Comparison of ENCODE assay signal across 23 cellular contexts in genomic region chr10:117924820-117925219, GRCh38.
A peak's percentile ranks its signal among the peaks of the same experiment; 100 is the strongest.
DNase-seq lines count a peak whose midpoint lies in the region; ATAC-seq and TF ChIP-seq lines count a peak whose summit lies in the region.
"Had no signal": no experiment of that assay in that cellular context is flagged by ENCODE, and none has a peak within 500 bp of the region (broad histone marks: within the 10 kb centered on the region; RNA-seq: fewer than 3 reads in every experiment).

No MANE protein-coding gene starts in this region.

- no peak overlapping the region for H3K9ac ChIP-seq in H9 (ENCODE audit: extremely low read depth, insufficient read length, low read length)
- H3K9ac ChIP-seq in neuronal stem cell (ENCODE audit: low read depth, low read length, poor library complexity), result peak overlapping the region; percentile 81
- H3K9ac ChIP-seq: BLaER1 treated with 17β-estradiol and CSF1 and Interleukin-3, amounts not matched to agents 10 nM and 100 nM; GM23248 had no signal

- no peaks in the 10 kb centered on the region for H3K23me2 ChIP-seq in H9 (ENCODE audit: insufficient read length, low read depth, low read length, poor library complexity, severe bottlenecking)

- H2BK12ac ChIP-seq in H9 (ENCODE audit: insufficient read length, low read depth, low read length) (no peak overlapping the region), neuronal stem cell (ENCODE audit: low read length) (no peak overlapping the region)

- POLR2A ChIA-PET in WTC11 (lab: Charles Lee) (no interaction called here), RWPE1 (lab: Yijun Ruan, JAX; ENCODE audit: low non-redundant PET) (no interaction called here)

- no peak overlapping the region for H3K4me3 ChIP-seq in esophagus muscularis mucosa
- peak overlapping the region in 1 of 2 donors; percentile 70 for H3K4me3 ChIP-seq in neuronal stem cell (ENCODE audit: low read length in 2 of 2)
- H3K4me3 ChIP-seq: A549; BLaER1 treated with 17β-estradiol and CSF1 and Interleukin-3, amounts not matched to agents 10 nM and 100 nM; GM23248; HAP-1 had no signal

- H3K9me3 Mint-ChIP-seq in H9 (no peaks in the 10 kb centered on the region), WTC11 (peaks cover 5% of the 10 kb centered on the region)
- H3K9me3 Mint-ChIP-seq: CD4-positive, alpha-beta T cell had no signal

- CTCF ChIA-PET in WTC11 (lab: Charles Lee), result no interaction called here
- CTCF ChIA-PET in RWPE1 (lab: Yijun Ruan, JAX), result interaction anchor here (0.6 to 0.7 kb wide), 3 partner anchors 64 to 699 kb away, joined by 3 to 6 read pairs (median 4); no protein-coding TSS in a partner anchor

- TF ChIP-seq EP300 in esophagus muscularis mucosa (IDR thresholded peaks at IDR 0.05), result no peak

- H3K9me3 ChIP-seq in H9 (ENCODE audit: control insufficient read depth, low read depth, low read length) (no peaks in the 10 kb centered on the region), esophagus muscularis mucosa (no peaks in the 10 kb centered on the region), neuronal stem cell (replicated peaks in 1 of 2; ENCODE audit: control insufficient read depth in 2 of 2, insufficient read depth in 1 of 2, low read depth in 1 of 2, low read length in 2 of 2) (no peaks in the 10 kb centered on the region)
- H3K9me3 ChIP-seq: A549; BE2C; BLaER1 treated with 17β-estradiol and CSF1 and Interleukin-3, amounts not matched to agents 10 nM and 100 nM; HAP-1 had no signal

- H3K27me3 ChIP-seq in H9 (ENCODE audit: insufficient read depth, low read length) (no peaks in the 10 kb centered on the region), esophagus muscularis mucosa (peaks cover 0 to 13% (median 0%) of the 10 kb centered on the region in 4 donors), neuronal stem cell (ENCODE audit: control insufficient read depth in 3 of 3, insufficient read depth in 3 of 3, low read depth in 1 of 3, low read length in 3 of 3) (peaks cover 0 to 3% (median 3%) of the 10 kb centered on the region in 3 experiments)
- H3K27me3 ChIP-seq: BLaER1 treated with 17β-estradiol and CSF1 and Interleukin-3, amounts not matched to agents 10 nM and 100 nM had no signal

- H3K14ac ChIP-seq in H9 (ENCODE audit: insufficient read depth, low read length) (no peak overlapping the region), neuronal stem cell (ENCODE audit: low read length) (peak overlapping the region; percentile 22)

- H3K79me1 ChIP-seq in H9 (ENCODE audit: insufficient read depth, low read depth, low read length, poor library complexity, severe bottlenecking), result no peaks in the 10 kb centered on the region
- H3K79me1 ChIP-seq in neuronal stem cell (ENCODE audit: low read depth, low read length), result peaks cover 2% of the 10 kb centered on the region

- no CpG with 5 or more reads among the region's 8 CpGs for WGBS in H9 (ENCODE audit: extremely low coverage, insufficient read length, low lambda C conversion rate)
- 88% methylated on average over 8 of the region's 8 CpGs for WGBS in esophagus muscularis mucosa
- WGBS in neuronal stem cell (ENCODE audit: extremely low coverage in 2 of 2, insufficient read length in 2 of 2, insufficient replicate concordance in 1 of 2), 2 donors, result 100% methylated on average over 1 of the region's 8 CpGs; no CpG with 5 or more reads in 1 of the 2 donors

- DNase-seq in H9 (no peak), WTC11 (ENCODE audit: low spot score) (no peak), esophagus muscularis mucosa (ENCODE audit: extremely low spot score) (peak; percentile 62), neuronal stem cell (ENCODE audit: low spot score) (no peak), GM19240 (ENCODE audit: insufficient read length, low spot score) (no peak), RWPE1 (ENCODE audit: low spot score) (no peak)
- DNase-seq in stimulated activated CD4-positive, alpha-beta T cell treated with anti-CD3 and anti-CD28 coated beads, Interleukin-4, amount 100 ng/mL, for 24 hours, result no peak
- DNase-seq: 8988T; ACHN; AML-193; BE2C; Calu3; CD4-positive, alpha-beta T cell; COR-L47; DMS53; DMS79 treated with DMSO at 0.1 percent for 48 hours; GF-D8; GM23248 had no signal

- H4K5ac ChIP-seq in H9 (ENCODE audit: insufficient read length, low read depth, low read length), result no peak overlapping the region

- H3K4me1 ChIP-seq in H9 (ENCODE audit: insufficient read depth, low read length), result peaks cover 2% of the 10 kb centered on the region; the same call in 1 of the 2 replicates
- no peaks in the 10 kb centered on the region for H3K4me1 ChIP-seq in esophagus muscularis mucosa
- peaks cover 0 to 5% of the 10 kb centered on the region in 2 donors for H3K4me1 ChIP-seq in neuronal stem cell (ENCODE audit: control insufficient read depth in 2 of 2, insufficient read depth in 1 of 2, low read depth in 1 of 2, low read length in 2 of 2)
- H3K4me1 ChIP-seq: A549, BE2C had no signal

- peak overlapping the region; percentile 35 for H3K56ac ChIP-seq in H9 (ENCODE audit: insufficient read length, low read depth, low read length)

- H3K4me1 Mint-ChIP-seq in H9 (peaks cover 22 to 25% of the 10 kb centered on the region in 2 experiments), WTC11 (peaks cover 27% of the 10 kb centered on the region)

- H3K4me3 Mint-ChIP-seq in H9 (no peak overlapping the region), WTC11 (no peak overlapping the region)
- H3K4me3 Mint-ChIP-seq: CD14-positive monocyte; CD4-positive, alpha-beta T cell had no signal

- H2AFZ ChIP-seq in H9 (ENCODE audit: low read length) (no peak overlapping the region), neuronal stem cell (ENCODE audit: low read length) (no peak overlapping the region)
- H2AFZ ChIP-seq: GM23248 had no signal

- H3K4me2 ChIP-seq in H9 (ENCODE audit: insufficient read depth, insufficient read length, low read length) (no peak overlapping the region), neuronal stem cell (ENCODE audit: insufficient read depth, low read length, poor library complexity, severe bottlenecking) (no peak overlapping the region)
- H3K4me2 ChIP-seq: A549; BLaER1 treated with 17β-estradiol and CSF1 and Interleukin-3, amounts not matched to agents 10 nM and 100 nM had no signal

- peaks cover 3% of the 10 kb centered on the region for H4K20me1 ChIP-seq in H9 (ENCODE audit: control insufficient read depth, insufficient read depth, insufficient read length)
- H4K20me1 ChIP-seq: BLaER1 treated with 17β-estradiol and CSF1 and Interleukin-3, amounts not matched to agents 10 nM and 100 nM had no signal

- H3K4ac ChIP-seq in H9 (ENCODE audit: low read depth, low read length), result no peak overlapping the region
- H3K4ac ChIP-seq in neuronal stem cell (ENCODE audit: low read length), result no peak overlapping the region

- H3K27ac Mint-ChIP-seq in H9 (no peak overlapping the region), WTC11 (peak overlapping the region; percentile 66)
- H3K27ac Mint-ChIP-seq: CD14-positive monocyte; CD4-positive, alpha-beta T cell had no signal

- no peaks in the 10 kb centered on the region for H3K27me3 Mint-ChIP-seq in H9 (ENCODE audit: low read depth)
- no peaks in the 10 kb centered on the region for H3K27me3 Mint-ChIP-seq in WTC11 (ENCODE audit: low read depth)

- H4K8ac ChIP-seq in H9 (replicated peaks; ENCODE audit: insufficient read length, low read depth, low read length), result peak overlapping the region; percentile 95
- H4K8ac ChIP-seq in neuronal stem cell (ENCODE audit: low read depth, low read length), result peak overlapping the region; percentile 97

- no peak overlapping the region for H2BK20ac ChIP-seq in H9 (ENCODE audit: low read depth, low read length, poor library complexity, severe bottlenecking)

- peak overlapping the region; percentile 25 for H3K23ac ChIP-seq in H9 (ENCODE audit: insufficient read length, low read depth, low read length)
- H3K23ac ChIP-seq in neuronal stem cell (ENCODE audit: low read depth, low read length, poor library complexity), result peak overlapping the region; percentile 21

- H3K27ac ChIP-seq in H9 (ENCODE audit: insufficient read length, low read depth, low read length) (no peak overlapping the region), esophagus muscularis mucosa (replicated peaks in 1 of 4) (no peak overlapping the region), neuronal stem cell (replicated peaks; ENCODE audit: low read length) (no peak overlapping the region), RWPE1 (no peak overlapping the region)
- H3K27ac ChIP-seq: A549; BLaER1 treated with 17β-estradiol and CSF1 and Interleukin-3, amounts not matched to agents 10 nM and 100 nM; GM23248 had no signal

- H3K36me3 ChIP-seq in esophagus muscularis mucosa (no peaks in the 10 kb centered on the region), neuronal stem cell (replicated peaks in 1 of 2; ENCODE audit: control insufficient read depth in 2 of 2, insufficient read depth in 2 of 2, low read length in 2 of 2) (no peaks in the 10 kb centered on the region)
- H3K36me3 ChIP-seq: BE2C; BLaER1 treated with 17β-estradiol and CSF1 and Interleukin-3, amounts not matched to agents 10 nM and 100 nM; HAP-1 had no signal

- peak overlapping the region; percentile 11 for H3K18ac ChIP-seq in H9 (ENCODE audit: insufficient read length, low read depth, low read length)
- peak overlapping the region; percentile 6 for H3K18ac ChIP-seq in neuronal stem cell (ENCODE audit: low read length)

- H3K36me3 Mint-ChIP-seq in H9 (ENCODE audit: insufficient read depth in 1 of 3, low read depth in 3 of 3), result no peaks in the 10 kb centered on the region; a peak in 1 of 7 replicates
- no peaks in the 10 kb centered on the region for H3K36me3 Mint-ChIP-seq in WTC11
- H3K36me3 Mint-ChIP-seq: CD14-positive monocyte had no signal

- no peak for TF ChIP-seq POLR2A in esophagus muscularis mucosa (IDR thresholded peaks at IDR 0.05; ENCODE audit: low read depth)

- H2BK120ac ChIP-seq in H9 (ENCODE audit: low read depth, low read length, poor library complexity, severe bottlenecking), result no peak overlapping the region
- H2BK120ac ChIP-seq in neuronal stem cell (ENCODE audit: low read depth, low read length), result no peak overlapping the region

- H2AK5ac ChIP-seq in H9 (ENCODE audit: insufficient read length, low read length), result no peak overlapping the region
- no peak overlapping the region for H2AK5ac ChIP-seq in neuronal stem cell (ENCODE audit: low read depth, low read length)

- intact Hi-C loops in esophagus muscularis mucosa (cut with DNase I), result no loop called here

- no peak overlapping the region for H3T11ph ChIP-seq in H9 (ENCODE audit: low read length)

- no peak for ATAC-seq in WTC11
- no peak for ATAC-seq in HG03175 (IDR thresholded peaks at IDR 0.05; ENCODE audit: unreplicated experiment)
- ATAC-seq: A549 had no signal

- H2BK5ac ChIP-seq in H9 (ENCODE audit: insufficient read length, low read length) (no peak overlapping the region), neuronal stem cell (ENCODE audit: low read length) (no peak overlapping the region)

- no peaks in the 10 kb centered on the region for H3K79me2 ChIP-seq in H9 (ENCODE audit: insufficient read depth, low read length)

- H2BK15ac ChIP-seq in H9 (ENCODE audit: low read depth, low read length) (no peak overlapping the region), neuronal stem cell (ENCODE audit: low read length) (peak overlapping the region; percentile 50)

- no peak for TF ChIP-seq CTCF in H9 (conservative IDR thresholded peaks at IDR 0.05)
- no peak for TF ChIP-seq CTCF in WTC11 (IDR thresholded peaks at IDR 0.05)
- no peak for TF ChIP-seq CTCF in esophagus muscularis mucosa (IDR thresholded peaks at IDR 0.05)
- TF ChIP-seq CTCF in RWPE1 (conservative IDR thresholded peaks at IDR 0.05; ENCODE audit: low read depth), result no peak

- H4K91ac ChIP-seq in H9 (ENCODE audit: insufficient read length, low read depth, low read length) (no peak overlapping the region), neuronal stem cell (ENCODE audit: low read depth, low read length, poor library complexity) (peak overlapping the region; percentile 61)
